9 cellular contexts compared by ENCODE assay signal in the genomic region with DNA sequence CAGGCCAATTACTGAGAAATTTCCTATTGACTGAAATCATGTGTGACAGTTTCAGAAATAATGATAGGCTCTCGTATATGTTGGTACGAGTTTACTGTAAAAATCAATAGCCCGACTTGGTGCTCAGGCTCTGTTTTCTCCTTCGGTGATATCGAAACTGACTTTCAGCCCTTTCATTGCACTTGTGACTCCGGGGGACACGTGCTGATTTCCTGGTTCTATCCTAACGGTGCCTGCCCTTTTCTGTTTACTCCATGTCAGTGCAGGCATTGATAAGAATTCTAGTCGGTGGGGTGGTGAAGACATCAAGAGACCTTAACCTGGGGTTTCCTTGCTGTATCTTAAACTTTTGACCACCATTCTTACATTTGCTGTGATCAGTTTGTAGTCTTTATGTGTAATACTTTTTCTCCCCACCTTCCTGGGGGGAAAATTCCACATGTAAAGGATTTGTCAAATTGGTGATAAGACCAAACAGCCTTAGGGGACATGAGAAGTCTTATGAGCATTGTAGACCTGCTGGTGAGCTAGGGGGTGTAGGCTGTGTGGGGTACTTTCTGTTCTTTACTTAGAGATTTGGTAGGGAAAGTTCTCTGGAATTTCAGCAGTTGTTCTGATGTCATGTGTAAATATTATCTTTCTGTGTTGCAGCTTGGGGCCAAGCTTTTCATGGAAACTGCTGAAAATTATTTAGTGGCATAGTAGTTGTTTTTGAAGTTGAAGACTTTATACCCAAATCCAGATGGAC. TPM values are rescaled to one million over a fixed set of nuclear protein-coding genes. Genes with fewer than 3 reads are reported as not detected.
DNase-seq lines count a peak whose midpoint lies in the region; ATAC-seq and TF ChIP-seq lines count a peak whose summit lies in the region.
"Had no signal": no experiment of that assay in that cellular context is flagged by ENCODE, and none has a peak within 500 bp of the region (broad histone marks: within the 10 kb centered on the region; RNA-seq: fewer than 3 reads in every experiment).

No MANE protein-coding gene starts in this region.

- no peaks in the 10 kb centered on the region for H3K9me3 Mint-ChIP-seq in activated B cell treated with CpG ODN at 0.5 μM for 24 hours
- H3K9me3 Mint-ChIP-seq in MCF 10A (ENCODE audit: unreplicated experiment) = no peaks in the 10 kb centered on the region

- H3K9ac ChIP-seq in skeletal muscle tissue (ENCODE audit: low read depth in 1 of 3, low read length in 3 of 3) = peak overlapping the region in 2 of 3 donors; percentile 2 to 9

- no TSS peak for BruUV-seq in MCF 10A (replicated peaks; lab: Mats Ljungman, UMichigan)

- POLR2A ChIA-PET in activated B cell treated with CpG ODN at 0.5 μM for 24 hours (lab: Charles Lee) = interaction anchor here (1.4 to 1.8 kb wide), 2 partner anchors 20 to 53 kb away, joined by 3 read pairs; no protein-coding TSS in a partner anchor
- POLR2A ChIA-PET in MCF 10A (lab: Yijun Ruan, JAX) = no interaction called here

- H3K27ac ChIP-seq in heart left ventricle (peak overlapping the region in 11 of 12 donors; percentile 7 to 61 (median 39)), skeletal muscle tissue (ENCODE audit: low read depth, low read length) (peak overlapping the region; percentile 34)

- H3K27ac Mint-ChIP-seq in activated B cell treated with CpG ODN at 0.5 μM for 24 hours = peak overlapping the region; percentile 59
- H3K27ac Mint-ChIP-seq in MCF 10A (ENCODE audit: low read depth, unreplicated experiment) = no peak overlapping the region

- H3K9me3 ChIP-seq in heart left ventricle (no peaks in the 10 kb centered on the region), skeletal muscle tissue (ENCODE audit: control insufficient read depth in 3 of 3, low read length in 3 of 3) (no peaks in the 10 kb centered on the region)

- H3K4me3 Mint-ChIP-seq in activated B cell treated with CpG ODN at 0.5 μM for 24 hours (peak overlapping the region; percentile 3), MCF 10A (ENCODE audit: unreplicated experiment) (no peak overlapping the region)

- peaks cover 0 to 80% (median 42%) of the 10 kb centered on the region in 12 donors for H3K4me1 ChIP-seq in heart left ventricle
- peaks cover 31 to 62% (median 33%) of the 10 kb centered on the region in 3 donors for H3K4me1 ChIP-seq in skeletal muscle tissue (ENCODE audit: control insufficient read depth in 3 of 3, insufficient read depth in 3 of 3, low read length in 3 of 3)

- no peak for ATAC-seq in GM18505 (IDR thresholded peaks at IDR 0.05; ENCODE audit: unreplicated experiment)
- no peak for ATAC-seq in activated B cell treated with CpG ODN at 0.5 μM for 24 hours (ENCODE audit: low read depth)
- peak in 2 of 4 donors; percentile 7 to 60 for ATAC-seq in heart left ventricle
- no peak for ATAC-seq in GM19023 (IDR thresholded peaks at IDR 0.05; ENCODE audit: unreplicated experiment)

- TF ChIP-seq CTCF in activated B cell treated with CpG ODN at 0.5 μM for 24 hours (IDR thresholded peaks at IDR 0.05) (no peak), heart left ventricle (IDR thresholded peaks at IDR 0.05) (no peak), MCF 10A (IDR thresholded peaks at IDR 0.05; ENCODE audit: unreplicated experiment) (no peak)

- peaks cover 60% of the 10 kb centered on the region for H3K36me3 Mint-ChIP-seq in activated B cell treated with CpG ODN at 0.5 μM for 24 hours (ENCODE audit: low read depth)
- H3K36me3 Mint-ChIP-seq in MCF 10A (ENCODE audit: insufficient read depth, unreplicated experiment) = peaks cover 10% of the 10 kb centered on the region

- H3K4me3 ChIP-seq in heart left ventricle (peak overlapping the region in 7 of 12 donors; percentile 5 to 30 (median 15)), skeletal muscle tissue (ENCODE audit: low read length in 3 of 3) (no peak overlapping the region)

- H3K4me1 Mint-ChIP-seq in activated B cell treated with CpG ODN at 0.5 μM for 24 hours (peaks cover 91% of the 10 kb centered on the region), MCF 10A (ENCODE audit: insufficient read depth, unreplicated experiment) (peaks cover 26% of the 10 kb centered on the region)

- CTCF ChIA-PET in activated B cell treated with CpG ODN at 0.5 μM for 24 hours (lab: Charles Lee) = interaction anchor here (1.3 kb wide), 1 partner anchor 51 kb away, joined by 3 read pairs; no protein-coding TSS in a partner anchor
- CTCF ChIA-PET in MCF 10A (lab: Yijun Ruan, JAX) = interaction anchor here (0.7 kb wide), 1 partner anchor 58 kb away, joined by 3 read pairs; no protein-coding TSS in a partner anchor

- H3K27me3 Mint-ChIP-seq in activated B cell treated with CpG ODN at 0.5 μM for 24 hours = no peaks in the 10 kb centered on the region
- H3K27me3 Mint-ChIP-seq in MCF 10A (ENCODE audit: insufficient read depth, unreplicated experiment) = no peaks in the 10 kb centered on the region

- intact Hi-C loops in activated B cell treated with CpG ODN at 0.5 μM for 24 hours (cut with micrococcal nuclease) = no loop called here
- intact Hi-C loops in heart left ventricle (cut with DNase I) = no loop called here
- intact Hi-C loops in MCF 10A (cut with micrococcal nuclease) = no loop called here

- no peak for DNase-seq in activated B cell treated with CpG ODN at 0.5 μM for 24 hours
- no peak for DNase-seq in heart left ventricle
- no peak for DNase-seq in MCF 10A (ENCODE audit: unreplicated experiment)
- no peak for DNase-seq in CD1c-positive myeloid dendritic cell (ENCODE audit: extremely low spot score)
- no peak for DNase-seq in NCI-H69 (lab: John Stamatoyannopoulos, UW)
- DNase-seq: cerebellar nuclear complex had no signal

- no peaks in the 10 kb centered on the region for H3K27me3 ChIP-seq in heart left ventricle
- H3K27me3 ChIP-seq in skeletal muscle tissue (ENCODE audit: control insufficient read depth in 3 of 3, insufficient read depth in 3 of 3, low read length in 3 of 3) = no peaks in the 10 kb centered on the region

- TF ChIP-seq POLR2A in GM18505 (IDR thresholded peaks at IDR 0.05; ENCODE audit: borderline replicate concordance, extremely low read depth, insufficient read depth, insufficient read length) (peak; percentile 18), heart left ventricle (IDR thresholded peaks at IDR 0.05) (no peak)

- 42 to 51% (median 48%) methylated on average over 9 of the region's 9 CpGs for WGBS in heart left ventricle, 4 donors

- H3K36me3 ChIP-seq in heart left ventricle (no peaks in the 10 kb centered on the region), skeletal muscle tissue (ENCODE audit: control insufficient read depth in 3 of 3, insufficient read depth in 3 of 3, low read length in 3 of 3) (no peaks in the 10 kb centered on the region)

RNA-seq across cellular contexts. Expression of a gene that starts 52.7 kb away (rescaled TPM):
- total RNA-seq in activated B cell treated with CpG ODN at 0.5 μM for 24 hours (170 and 193 TPM in 2 replicates), heart left ventricle (10 to 100 TPM; 10.9 to 22.2 (median 19.9) TPM), skeletal muscle tissue (69.4 TPM), MCF 10A (2022) (7.8 and 10.1 TPM in 2 replicates)
- polyA plus RNA-seq in heart left ventricle = 1 to 10 TPM; 3.8 TPM

Comparison
In these comparisons a context has a peak if more than half of its experiments do, and no peak if none do; other contexts are left out.
1. H3K4me3 ChIP-seq: peak in heart left ventricle (7 of 12); none in skeletal muscle tissue (0 of 3).